Comparison of ENCODE assay signal across 1 cellular context in genomic region chr12:93789767-93790166, GRCh38.
TF ChIP-seq lines count a peak whose summit lies in the region.

No MANE protein-coding gene starts in this region.

TF ChIP-seq in A549, 52 proteins besides CTCF, POLR2A, EP300 and RAD21 (continued from another document):
- TF ChIP-seq HEYL (CRISPR knock-in tag; IDR thresholded peaks at IDR 0.05) (no peak), RFX5 (IDR thresholded peaks at IDR 0.05) (no peak), REST (IDR thresholded peaks at IDR 0.05) (no peak), NR3C1 (IDR thresholded peaks at IDR 0.05) (no peak), ZNF302 (CRISPR knock-in tag; IDR thresholded peaks at IDR 0.05) (no peak), ELK1 (IDR thresholded peaks at IDR 0.05; ENCODE audit: low read depth, low read length) (no peak), EHMT2 (IDR thresholded peaks at IDR 0.05; ENCODE audit: low read depth) (no peak)
